25 cellular contexts compared by ENCODE assay signal in genomic region chr7:72235351-72235750, GRCh38.
DNase-seq lines count a peak whose midpoint lies in the region; ATAC-seq and TF ChIP-seq lines count a peak whose summit lies in the region.
"Had no signal": no experiment of that assay in that cellular context is flagged by ENCODE, and none has a peak within 500 bp of the region (broad histone marks: within the 10 kb centered on the region; RNA-seq: fewer than 3 reads in every experiment).

No MANE protein-coding gene starts in this region.

- no peak overlapping the region for H3K27ac Mint-ChIP-seq in activated CD4-positive, alpha-beta T cell treated with anti-CD3 and anti-CD28 coated beads for 36 hours
- H3K27ac Mint-ChIP-seq in natural killer cell: no peak overlapping the region
- H3K27ac Mint-ChIP-seq: CD14-positive monocyte; CD4-positive, alpha-beta memory T cell; CD4-positive, CD25-positive, alpha-beta regulatory T cell; CD8-positive, alpha-beta memory T cell had no signal

- H3K4me1 ChIP-seq in SJCRH30: no peaks in the 10 kb centered on the region
- H3K4me1 ChIP-seq: A549, BE2C had no signal

- no peak for ATAC-seq in activated CD4-positive, alpha-beta T cell treated with anti-CD3 and anti-CD28 coated beads for 36 hours
- no peak for ATAC-seq in natural killer cell
- ATAC-seq: A549, GM12878 had no signal

- H3K36me3 ChIP-seq in SJCRH30: no peaks in the 10 kb centered on the region
- H3K36me3 ChIP-seq: BE2C, BLaER1 had no signal

- no peaks in the 10 kb centered on the region for H3K9me3 ChIP-seq in SJCRH30 (replicated peaks)
- H3K9me3 ChIP-seq: A549, BE2C, BLaER1 had no signal

- intact Hi-C loops in head of caudate nucleus (cut with DNase I): no loop called here
- intact Hi-C loops in activated CD4-positive, alpha-beta T cell treated with anti-CD3 and anti-CD28 coated beads for 36 hours (cut with DNase I, micrococcal nuclease): no loop called here
- intact Hi-C loops in natural killer cell (cut with micrococcal nuclease): no loop called here

- H3K27me3 ChIP-seq in SJCRH30: no peaks in the 10 kb centered on the region
- H3K27me3 ChIP-seq: BE2C, BLaER1 had no signal

- no peaks in the 10 kb centered on the region for H3K36me3 Mint-ChIP-seq in activated CD4-positive, alpha-beta T cell treated with anti-CD3 and anti-CD28 coated beads for 36 hours (ENCODE audit: low read depth)
- H3K36me3 Mint-ChIP-seq in natural killer cell: no peaks in the 10 kb centered on the region
- H3K36me3 Mint-ChIP-seq: CD14-positive monocyte; CD4-positive, alpha-beta memory T cell; CD4-positive, CD25-positive, alpha-beta regulatory T cell; CD8-positive, alpha-beta memory T cell had no signal

- H3K4me3 ChIP-seq in SJCRH30: no peak overlapping the region
- H3K4me3 ChIP-seq: A549, BLaER1, GM12878 had no signal

- TF ChIP-seq CTCF in natural killer cell (IDR thresholded peaks at IDR 0.05): no peak

- H3K4me3 Mint-ChIP-seq in activated CD4-positive, alpha-beta T cell treated with anti-CD3 and anti-CD28 coated beads for 36 hours: no peak overlapping the region
- no peak overlapping the region for H3K4me3 Mint-ChIP-seq in natural killer cell
- H3K4me3 Mint-ChIP-seq: CD14-positive monocyte; CD4-positive, alpha-beta memory T cell; CD4-positive, CD25-positive, alpha-beta regulatory T cell; CD8-positive, alpha-beta memory T cell had no signal

- no peaks in the 10 kb centered on the region for H3K4me1 Mint-ChIP-seq in activated CD4-positive, alpha-beta T cell treated with anti-CD3 and anti-CD28 coated beads for 36 hours
- H3K4me1 Mint-ChIP-seq in natural killer cell: no peaks in the 10 kb centered on the region
- H3K4me1 Mint-ChIP-seq: CD14-positive monocyte; CD4-positive, alpha-beta memory T cell; CD4-positive, CD25-positive, alpha-beta regulatory T cell; CD8-positive, alpha-beta memory T cell had no signal

- CTCF ChIA-PET in activated CD4-positive, alpha-beta T cell treated with anti-CD3 and anti-CD28 coated beads for 36 hours (lab: Charles Lee): no interaction called here

- peak; percentile 12 for DNase-seq in Ammon's horn (ENCODE audit: low spot score)
- peak in 30 of 42 donors; percentile 4 to 80 (median 38) for DNase-seq in head of caudate nucleus
- peak; percentile 62 for DNase-seq in putamen (ENCODE audit: low spot score)
- no peak for DNase-seq in activated CD4-positive, alpha-beta T cell treated with anti-CD3 and anti-CD28 coated beads for 36 hours
- no peak for DNase-seq in natural killer cell
- no peak for DNase-seq in SJCRH30
- DNase-seq: AML-193; BE2C; C1 segment of cervical spinal cord; CD4-positive, alpha-beta memory T cell; CD4-positive, CD25-positive, alpha-beta regulatory T cell; CD8-positive, alpha-beta memory T cell; COR-L47; DMS 273 treated with DMSO at 0.1 percent for 48 hours; DMS153; DMS53; DMS79; DND-41; EL; GDM1 had no signal

- H3K27me3 Mint-ChIP-seq in activated CD4-positive, alpha-beta T cell treated with anti-CD3 and anti-CD28 coated beads for 36 hours: no peaks in the 10 kb centered on the region
- H3K27me3 Mint-ChIP-seq in natural killer cell (ENCODE audit: low read depth in 2 of 2): peaks cover 0 to 2% of the 10 kb centered on the region in 2 donors
- H3K27me3 Mint-ChIP-seq: CD4-positive, alpha-beta memory T cell; CD4-positive, CD25-positive, alpha-beta regulatory T cell had no signal

- H3K9me3 Mint-ChIP-seq in activated CD4-positive, alpha-beta T cell treated with anti-CD3 and anti-CD28 coated beads for 36 hours (ENCODE audit: low read depth): no peaks in the 10 kb centered on the region
- H3K9me3 Mint-ChIP-seq in natural killer cell: no peaks in the 10 kb centered on the region

- no peak overlapping the region for H3K27ac ChIP-seq in SJCRH30
- H3K27ac ChIP-seq: 22Rv1, A549, BLaER1 had no signal

- POLR2A ChIA-PET in activated CD4-positive, alpha-beta T cell treated with anti-CD3 and anti-CD28 coated beads for 36 hours (lab: Charles Lee): no interaction called here

Comparison
In these comparisons a context has a peak if more than half of its experiments do, and no peak if none do; other contexts are left out.
1. DNase-seq: peak in Ammon's horn (single experiment), head of caudate nucleus (30 of 42) and putamen (single experiment); none in activated CD4-positive, alpha-beta T cell treated with anti-CD3 and anti-CD28 coated beads for 36 hours (single experiment), natural killer cell (single experiment) and SJCRH30 (0 of 2).